In genomic region chr14:99261916-99262787, GRCh38 we compare ENCODE assay signal across 12 cellular contexts. TPM values are rescaled to one million over a fixed set of nuclear protein-coding genes. Genes with fewer than 3 reads are reported as not detected.
DNase-seq lines count a peak whose midpoint lies in the region; ATAC-seq, FAIRE-seq and TF ChIP-seq lines count a peak whose summit lies in the region.
"Had no signal": no experiment of that assay in that cellular context is flagged by ENCODE, and none has a peak within 500 bp of the region (broad histone marks: within the 10 kb centered on the region; RNA-seq: fewer than 3 reads in every experiment).

No MANE protein-coding gene starts in this region.

- ATAC-seq in CD4-positive, alpha-beta T cell (ENCODE audit: poor library complexity), result peak; percentile 64

- no peaks in the 10 kb centered on the region for H3K27me3 Mint-ChIP-seq in CD4-positive, alpha-beta T cell
- H3K27me3 Mint-ChIP-seq in activated naive CD8-positive, alpha-beta T cell, result no peaks in the 10 kb centered on the region
- peaks cover 94% of the 10 kb centered on the region for H3K27me3 Mint-ChIP-seq in nephron progenitor cell (ENCODE audit: low read depth, poor library complexity)

- peak overlapping the region; percentile 100 for H3K4me3 Mint-ChIP-seq in CD4-positive, alpha-beta T cell
- H3K4me3 Mint-ChIP-seq in activated naive CD8-positive, alpha-beta T cell, result peak overlapping the region; percentile 98
- H3K4me3 Mint-ChIP-seq in nephron progenitor cell, result peak overlapping the region; percentile 21
- H3K4me3 Mint-ChIP-seq: dendritic cell treated with granulocyte-macrophage colony-stimulating factor and Interleukin-4, amounts not matched to agents 40 ng/mL and 50 ng/mL, for 4 days had no signal

- no peaks in the 10 kb centered on the region for H3K27me3 ChIP-seq in CD4-positive, alpha-beta T cell (ENCODE audit: control insufficient read depth, insufficient read depth, low read length)

- H3K4me1 Mint-ChIP-seq in CD4-positive, alpha-beta T cell (ENCODE audit: low read depth), result peaks cover 97% of the 10 kb centered on the region
- peaks cover 99% of the 10 kb centered on the region for H3K4me1 Mint-ChIP-seq in activated naive CD8-positive, alpha-beta T cell (ENCODE audit: low read depth)
- H3K4me1 Mint-ChIP-seq in nephron progenitor cell, result peaks cover 93% of the 10 kb centered on the region

- DNase-seq in CD4-positive, alpha-beta T cell, result peak; percentile 70 to 97 (median 80)
- peak; percentile 73 for DNase-seq in T-helper 9 cell
- no peak for DNase-seq in nephron progenitor cell
- no peak for DNase-seq in NCI-H345 (lab: John Stamatoyannopoulos, UW)
- no peak for DNase-seq in HTR-8/SVneo (ENCODE audit: insufficient read length, low spot score)
- DNase-seq in C1 segment of cervical spinal cord (lab: John Stamatoyannopoulos, UW), result no peak
- no peak for DNase-seq in medulla oblongata (ENCODE audit: extremely low spot score)
- DNase-seq: BE2C, left cardiac atrium, SW 1271 had no signal

- intact Hi-C loops in CD4-positive, alpha-beta T cell (cut with DNase I, micrococcal nuclease), result loop anchor here in 1 of 2 experiments (1.0 to 10.0 kb wide), 5 partner anchors 10 to 1660 kb away; partner anchors contain the start of genes BCL11B and EVL

- peak overlapping the region; percentile 97 for H3K27ac ChIP-seq in CD4-positive, alpha-beta T cell (ENCODE audit: low read depth, low read length)

- no peak for FAIRE-seq in HTR-8/SVneo (lab: Jason Lieb, UNC)

- CTCF ChIA-PET in CD4-positive, alpha-beta T cell (lab: Charles Lee), result interaction anchor here (0.5 to 11.0 kb wide), 12 partner anchors 7 to 1120 kb away, joined by 3 to 179 read pairs (median 5); partner anchors contain the start of gene BCL11B

- peaks cover 97% of the 10 kb centered on the region for H3K36me3 Mint-ChIP-seq in CD4-positive, alpha-beta T cell (ENCODE audit: low read depth)
- H3K36me3 Mint-ChIP-seq in activated naive CD8-positive, alpha-beta T cell, result no peaks in the 10 kb centered on the region
- no peaks in the 10 kb centered on the region for H3K36me3 Mint-ChIP-seq in nephron progenitor cell (ENCODE audit: low read depth)

- peak overlapping the region; percentile 99 for H3K27ac Mint-ChIP-seq in CD4-positive, alpha-beta T cell
- H3K27ac Mint-ChIP-seq in activated naive CD8-positive, alpha-beta T cell, result peak overlapping the region; percentile 99
- H3K27ac Mint-ChIP-seq in nephron progenitor cell, result no peak overlapping the region
- H3K27ac Mint-ChIP-seq: dendritic cell treated with granulocyte-macrophage colony-stimulating factor and Interleukin-4, amounts not matched to agents 40 ng/mL and 50 ng/mL, for 4 days had no signal

- no peaks in the 10 kb centered on the region for H3K9me3 Mint-ChIP-seq in CD4-positive, alpha-beta T cell
- H3K9me3 Mint-ChIP-seq in activated naive CD8-positive, alpha-beta T cell (ENCODE audit: low read depth), result no peaks in the 10 kb centered on the region
- no peaks in the 10 kb centered on the region for H3K9me3 Mint-ChIP-seq in nephron progenitor cell
- H3K9me3 Mint-ChIP-seq: dendritic cell treated with granulocyte-macrophage colony-stimulating factor and Interleukin-4, amounts not matched to agents 40 ng/mL and 50 ng/mL, for 4 days had no signal

- H3K9me3 ChIP-seq in CD4-positive, alpha-beta T cell (ENCODE audit: control insufficient read depth, low read length), result no peaks in the 10 kb centered on the region
- H3K9me3 ChIP-seq: BE2C had no signal

- POLR2A ChIA-PET in CD4-positive, alpha-beta T cell (lab: Charles Lee), result interaction anchor here (0.6 to 64.5 kb wide), 25 partner anchors 8 to 1659 kb away, joined by 3 to 4389 read pairs (median 5); partner anchors contain the start of genes BCL11B and SETD3

- no peak for TF ChIP-seq CTCF in CD4-positive, alpha-beta T cell (IDR thresholded peaks at IDR 0.05)
- TF ChIP-seq CTCF in nephron progenitor cell (IDR thresholded peaks at IDR 0.05), result no peak

RNA-seq across cellular contexts. Expression of gene BCL11B, which starts 9.8 kb away (rescaled TPM):
- total RNA-seq in CD4-positive, alpha-beta T cell, result 100 to 1,000 TPM; 244 to 254 TPM

Comparison
In these comparisons a context has a peak if more than half of its experiments do, and no peak if none do; other contexts are left out.
1. DNase-seq: peak in CD4-positive, alpha-beta T cell (10 of 10) and T-helper 9 cell (single experiment); none in nephron progenitor cell (single experiment), NCI-H345 (single experiment), HTR-8/SVneo (single experiment), C1 segment of cervical spinal cord (0 of 14) and medulla oblongata (single experiment).
2. H3K4me3 Mint-ChIP-seq: peak in every context shown above with its lines; median percentile 100 in CD4-positive, alpha-beta T cell; 98 in activated naive CD8-positive, alpha-beta T cell; 21 in nephron progenitor cell.